In genomic region chr1:71081697-71082080, GRCh38 we compare ENCODE assay signal across 8 cellular contexts. TPM values are rescaled to one million over a fixed set of nuclear protein-coding genes. Genes with fewer than 3 reads are reported as not detected.
DNase-seq lines count a peak whose midpoint lies in the region; ATAC-seq, FAIRE-seq and TF ChIP-seq lines count a peak whose summit lies in the region.

No MANE protein-coding gene starts in this region.

- H3K27ac ChIP-seq in kidney (ENCODE audit: low read depth in 2 of 2, low read length in 2 of 2) (no peak overlapping the region), stomach smooth muscle (ENCODE audit: low read length) (no peak overlapping the region)

- POLR2A ChIA-PET in activated naive CD8-positive, alpha-beta T cell treated with anti-CD3 and anti-CD28 coated beads, Interleukin-2, amount 10 ng/mL, durations not matched to agents 7 days and 5 days (lab: Charles Lee): interaction anchor here (0.8 to 1.9 kb wide), 7 partner anchors 8 to 876 kb away, joined by 3 to 13 read pairs (median 4); partner anchors contain the start of genes LRRC40 and SRSF11

- H3K9ac ChIP-seq in kidney (ENCODE audit: low read length in 2 of 2) (no peak overlapping the region), stomach smooth muscle (ENCODE audit: low read length in 2 of 2) (no peak overlapping the region)

- H3K27me3 Mint-ChIP-seq in activated naive CD8-positive, alpha-beta T cell treated with anti-CD3 and anti-CD28 coated beads, Interleukin-2, amount 10 ng/mL, durations not matched to agents 7 days and 5 days: peaks cover 7% of the 10 kb centered on the region

- H3K4me3 ChIP-seq in kidney (ENCODE audit: low read length in 2 of 2): peak overlapping the region; percentile 92 to 97
- H3K4me3 ChIP-seq in stomach smooth muscle (ENCODE audit: low read length in 2 of 2): peak overlapping the region; percentile 91 to 94

- peak; percentile 3 for DNase-seq in stimulated activated CD4-positive, alpha-beta T cell treated with anti-CD3 and anti-CD28 coated beads, Interleukin-4, amount 100 ng/mL, for 1 hour
- DNase-seq in stimulated activated CD4-positive, alpha-beta T cell treated with anti-CD3 and anti-CD28 coated beads, Interleukin-1b, Interleukin-23, amount 100 ng/mL, for 48 hours: no peak
- DNase-seq in activated naive CD8-positive, alpha-beta T cell treated with anti-CD3 and anti-CD28 coated beads, Interleukin-2, amount 10 ng/mL, durations not matched to agents 7 days and 5 days: no peak
- peak; percentile 59 for DNase-seq in kidney
- DNase-seq in kidney tubule cell (ENCODE audit: low spot score): no peak
- DNase-seq in iPS-NIHi11 (ENCODE audit: low spot score): no peak
- DNase-seq in superior temporal gyrus (ENCODE audit: extremely low spot score): no peak

- no peak for TF ChIP-seq CTCF in kidney (IDR thresholded peaks at IDR 0.05; ENCODE audit: borderline replicate concordance, extremely low read depth, insufficient read depth)

- ATAC-seq in activated naive CD8-positive, alpha-beta T cell treated with anti-CD3 and anti-CD28 coated beads, Interleukin-2, amount 10 ng/mL, durations not matched to agents 7 days and 5 days (ENCODE audit: low read depth): no peak

- H3K9me3 Mint-ChIP-seq in activated naive CD8-positive, alpha-beta T cell treated with anti-CD3 and anti-CD28 coated beads, Interleukin-2, amount 10 ng/mL, durations not matched to agents 7 days and 5 days: peaks cover 2% of the 10 kb centered on the region

- H3K4me3 Mint-ChIP-seq in activated naive CD8-positive, alpha-beta T cell treated with anti-CD3 and anti-CD28 coated beads, Interleukin-2, amount 10 ng/mL, durations not matched to agents 7 days and 5 days: peak overlapping the region; percentile 98

- H3K4me1 ChIP-seq in kidney (ENCODE audit: control insufficient read depth in 1 of 2, insufficient read depth in 1 of 2, low read depth in 1 of 2, low read length in 2 of 2): peaks cover 0 to 11% of the 10 kb centered on the region in 2 donors
- H3K4me1 ChIP-seq in stomach smooth muscle (ENCODE audit: control insufficient read depth, insufficient read depth, low read length): peaks cover 3% of the 10 kb centered on the region

- peaks cover 5% of the 10 kb centered on the region for H3K36me3 Mint-ChIP-seq in activated naive CD8-positive, alpha-beta T cell treated with anti-CD3 and anti-CD28 coated beads, Interleukin-2, amount 10 ng/mL, durations not matched to agents 7 days and 5 days

- H3K36me3 ChIP-seq in kidney (ENCODE audit: control insufficient read depth in 1 of 2, insufficient read depth in 2 of 2, low read length in 2 of 2): no peaks in the 10 kb centered on the region
- peaks cover 3 to 4% of the 10 kb centered on the region in 2 donors for H3K36me3 ChIP-seq in stomach smooth muscle (ENCODE audit: control insufficient read depth in 2 of 2, insufficient read depth in 2 of 2, low read length in 2 of 2)

- H3K27ac Mint-ChIP-seq in activated naive CD8-positive, alpha-beta T cell treated with anti-CD3 and anti-CD28 coated beads, Interleukin-2, amount 10 ng/mL, durations not matched to agents 7 days and 5 days: peak overlapping the region; percentile 99

- H3K4me1 Mint-ChIP-seq in activated naive CD8-positive, alpha-beta T cell treated with anti-CD3 and anti-CD28 coated beads, Interleukin-2, amount 10 ng/mL, durations not matched to agents 7 days and 5 days: peaks cover 15% of the 10 kb centered on the region

- intact Hi-C loops in kidney (cut with DNase I): no loop called here

- FAIRE-seq in kidney (lab: Jason Lieb, UNC): no peak

- no peaks in the 10 kb centered on the region for H3K27me3 ChIP-seq in stomach smooth muscle (ENCODE audit: control insufficient read depth in 1 of 2, insufficient read depth in 2 of 2, low read length in 2 of 2)

- H3K9me3 ChIP-seq in kidney (ENCODE audit: control insufficient read depth in 1 of 2, low read length in 2 of 2) (no peaks in the 10 kb centered on the region), stomach smooth muscle (ENCODE audit: control insufficient read depth in 2 of 2, low read length in 2 of 2) (no peaks in the 10 kb centered on the region)

RNA-seq across cellular contexts. Expression of gene ZRANB2, which starts 0.9 kb away (rescaled TPM):
- total RNA-seq in activated naive CD8-positive, alpha-beta T cell treated with anti-CD3 and anti-CD28 coated beads, Interleukin-2, amount 10 ng/mL, durations not matched to agents 7 days and 5 days: 100 to 1,000 TPM; 123 to 129 TPM
- total RNA-seq in kidney: 78.8 TPM
- polyA plus RNA-seq in kidney (ENCODE audit: insufficient read depth, low read depth, low replicate concordance): 37.7 TPM

RNA-seq across cellular contexts. Expression of gene PTGER3, which starts 34.1 kb away (rescaled TPM):
- total RNA-seq in activated naive CD8-positive, alpha-beta T cell treated with anti-CD3 and anti-CD28 coated beads, Interleukin-2, amount 10 ng/mL, durations not matched to agents 7 days and 5 days: 1 to 10 TPM in 1 of 2 experiments, under 1 TPM in 1; 0.71 to 1.3 TPM
- total RNA-seq in kidney: 9.0 TPM
- 102 TPM for polyA plus RNA-seq in kidney (ENCODE audit: insufficient read depth, low read depth, low replicate concordance)

Comparison
In these comparisons a context has a peak if more than half of its experiments do, and no peak if none do; other contexts are left out.
1. DNase-seq: peak in stimulated activated CD4-positive, alpha-beta T cell treated with anti-CD3 and anti-CD28 coated beads, Interleukin-4, amount 100 ng/mL, for 1 hour (single experiment) and kidney (single experiment); none in stimulated activated CD4-positive, alpha-beta T cell treated with anti-CD3 and anti-CD28 coated beads, Interleukin-1b, Interleukin-23, amount 100 ng/mL, for 48 hours (single experiment), activated naive CD8-positive, alpha-beta T cell treated with anti-CD3 and anti-CD28 coated beads, Interleukin-2, amount 10 ng/mL, durations not matched to agents 7 days and 5 days (single experiment), kidney tubule cell (single experiment), iPS-NIHi11 (single experiment) and superior temporal gyrus (single experiment).